ENCODE assay signal across 8 cellular contexts in the genomic region with DNA sequence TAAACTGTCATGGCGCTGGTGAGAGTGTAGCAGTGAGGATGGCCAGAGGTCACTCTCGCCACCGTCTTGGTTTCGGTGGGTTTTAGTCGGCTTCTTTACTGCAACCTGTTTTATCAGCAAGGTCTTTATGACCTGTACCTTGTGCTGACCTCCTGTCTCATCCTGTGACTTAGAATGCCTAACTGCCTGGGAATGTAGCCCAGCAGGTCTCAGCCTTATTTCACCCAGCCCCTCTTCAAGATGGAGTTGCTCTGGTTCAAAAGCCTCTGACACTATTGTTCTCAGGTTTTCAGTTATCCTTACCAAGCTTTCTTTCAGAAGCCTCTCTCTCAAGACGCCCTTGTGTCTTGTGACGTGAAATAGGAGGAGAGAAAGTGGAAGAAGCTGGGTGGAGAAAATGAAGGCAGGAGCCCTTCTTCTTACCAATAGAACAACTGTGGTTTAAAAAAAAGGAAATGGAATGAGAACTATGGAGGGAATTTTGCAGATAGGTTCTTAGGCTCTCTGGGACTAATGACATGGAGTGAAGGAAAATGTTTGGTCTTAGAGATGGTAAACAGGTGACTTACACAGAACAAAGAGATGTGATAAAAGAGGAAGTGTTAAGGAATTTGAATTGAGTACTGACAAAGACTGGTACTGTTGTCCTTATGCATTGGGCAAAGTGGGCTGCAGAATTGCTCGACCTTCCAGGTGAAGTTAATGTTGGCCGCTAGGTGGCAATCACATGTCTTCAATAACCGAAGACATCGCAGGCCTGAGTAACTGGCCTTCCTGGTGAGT.
DNase-seq lines count a peak whose midpoint lies in the region; ATAC-seq and TF ChIP-seq lines count a peak whose summit lies in the region.

No MANE protein-coding gene starts in this region.

- H2AFZ ChIP-seq in Loucy (ENCODE audit: low read length): peak overlapping the region; percentile 84; the same call in 1 of the 2 replicates

- H4K20me1 ChIP-seq in Loucy (ENCODE audit: insufficient read depth, low read length, poor library complexity, severe bottlenecking): no peaks in the 10 kb centered on the region

- no peaks in the 10 kb centered on the region for H3K79me2 ChIP-seq in Loucy (ENCODE audit: insufficient read depth, low read length)

- H3K4me1 ChIP-seq in HAP-1 (no peaks in the 10 kb centered on the region), Loucy (ENCODE audit: insufficient read depth, low read length, poor library complexity, severe bottlenecking) (peaks cover 19% of the 10 kb centered on the region)

- H3K4me2 ChIP-seq in Loucy (ENCODE audit: low read depth, low read length, poor library complexity, severe bottlenecking): no peak overlapping the region

- H3K9me3 ChIP-seq in HAP-1: no peaks in the 10 kb centered on the region
- no peaks in the 10 kb centered on the region for H3K9me3 ChIP-seq in Loucy (ENCODE audit: insufficient read depth, low read depth, low read length)

- H3K9me2 ChIP-seq in Loucy (replicated peaks; ENCODE audit: low read depth, low read length): no peaks in the 10 kb centered on the region

- no peaks in the 10 kb centered on the region; the same call in 1 of the 2 replicates for H3K27me3 ChIP-seq in HAP-1 (ENCODE audit: low read depth)
- H3K27me3 ChIP-seq in Loucy (ENCODE audit: insufficient read depth, low read length, poor library complexity, severe bottlenecking): no peaks in the 10 kb centered on the region

- in situ Hi-C loops in HAP-1 (cut with MboI; ENCODE audit: low sequenced_read_pairs): loop anchor here (10.0 kb wide), 1 partner anchor 372 kb away; no protein-coding TSS in a partner anchor

- peak; percentile 83 for ATAC-seq in Right ventricle myocardium superior (ENCODE audit: poor library complexity)

- TF ChIP-seq CTCF in GM10248 (IDR thresholded peaks at IDR 0.05; ENCODE audit: control extremely low read depth, extremely low read depth, low read depth, missing control alignments): peak; percentile 69
- peak; percentile 86 for TF ChIP-seq CTCF in Loucy (conservative IDR thresholded peaks at IDR 0.05; ENCODE audit: low read length)

- no peaks in the 10 kb centered on the region for H3K36me3 ChIP-seq in HAP-1 (replicated peaks)
- H3K36me3 ChIP-seq in Loucy (ENCODE audit: insufficient read depth, low read length): no peaks in the 10 kb centered on the region

- CTCF ChIA-PET in GM10248 (lab: Yijun Ruan, JAX): interaction anchor here (0.7 to 5.0 kb wide), 38 partner anchors 11 to 480 kb away, joined by 3 to 107 read pairs (median 5); partner anchors contain the start of genes BRIX1 and RAD1

- H3K9ac ChIP-seq in Loucy (ENCODE audit: low read depth, low read length, poor library complexity, severe bottlenecking): no peak overlapping the region

- DNase-seq in GM10248 (ENCODE audit: extremely low spot score) (peak; percentile 72), HAP-1 (ENCODE audit: low spot score in 2 of 2) (peak; percentile 65 to 78), SHP77 treated with DMSO at 0.1 percent for 48 hours (lab: John Stamatoyannopoulos, UW) (peak; percentile 60), Right ventricle myocardium superior (peak; percentile 48), pulmonary artery endothelial cell (ENCODE audit: low read depth, low spot score) (peak; percentile 85), cortex of kidney (lab: John Stamatoyannopoulos, UW) (no peak)
- peak; percentile 37 for DNase-seq in activated naive CD4-positive, alpha-beta T cell treated with anti-CD3 and anti-CD28 coated beads, Interleukin-2, amount 50 U/mL, for 16 hours

- POLR2A ChIA-PET in GM10248 (lab: Yijun Ruan, JAX): no interaction called here

- intact Hi-C loops in Right ventricle myocardium superior (cut with DNase I): loop anchor here (1.0 kb wide), 1 partner anchor 376 kb away; no protein-coding TSS in a partner anchor

- H3K4me3 ChIP-seq in HAP-1 (no peak overlapping the region), Loucy (ENCODE audit: low read length, poor library complexity, severe bottlenecking) (no peak overlapping the region)

- H3F3A ChIP-seq in Loucy (ENCODE audit: low read depth): no peaks in the 10 kb centered on the region
